Comparison of ENCODE assay signal across 9 cellular contexts in the genomic region with DNA sequence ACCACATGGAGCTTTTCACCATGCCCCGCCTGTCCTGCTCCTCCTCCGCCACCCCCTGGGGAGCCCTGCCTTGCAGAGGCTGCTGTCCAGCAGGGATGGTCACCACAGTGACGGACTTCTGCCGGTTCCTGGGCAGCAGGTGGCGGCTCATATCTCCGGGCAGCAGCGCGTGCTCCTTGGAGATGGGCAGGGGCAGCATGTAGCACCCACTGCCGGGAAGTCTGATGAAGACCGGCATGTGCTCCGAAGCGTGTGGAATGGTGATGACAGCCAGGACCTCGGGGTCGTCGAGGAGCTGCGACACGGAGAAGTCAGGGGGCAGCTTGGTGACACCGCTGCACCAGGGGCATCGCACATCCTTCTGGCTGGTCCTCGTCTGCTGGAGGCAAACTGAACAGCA. TPM values are rescaled to one million over a fixed set of nuclear protein-coding genes. Genes with fewer than 3 reads are reported as not detected.
"Had no signal": no experiment of that assay in that cellular context is flagged by ENCODE, and none has a peak within 500 bp of the region (broad histone marks: within the 10 kb centered on the region; RNA-seq: fewer than 3 reads in every experiment).

No MANE protein-coding gene starts in this region.

- H3K4me3 Mint-ChIP-seq: HFFc6 had no signal

- H3K27ac ChIP-seq: GM23248, HL-60 had no signal

- H3K4me1 ChIP-seq: HAP-1 had no signal

- ATAC-seq: HCT116, HepG2 had no signal

- H3K27me3 Mint-ChIP-seq: IgD-negative memory B cell had no signal

- H3K27ac Mint-ChIP-seq: HFFc6, IgD-negative memory B cell had no signal

- H3K9me3 ChIP-seq: HAP-1 had no signal

- H3K36me3 ChIP-seq: HAP-1 had no signal

- H3K9me3 Mint-ChIP-seq: HFFc6 had no signal

- FAIRE-seq: HepG2 had no signal

- H2AFZ ChIP-seq: GM23248 had no signal

- DNase-seq: GM23248, GOT3, H7, HFFc6 had no signal

- H3K4me3 ChIP-seq: GM23248, HAP-1 had no signal

- H3K9ac ChIP-seq: GM23248 had no signal

RNA-seq across cellular contexts. Expression of a gene that starts 31.9 kb away (rescaled TPM):
- total RNA-seq: H7 had no signal
